2 cellular contexts compared by ENCODE assay signal in the genomic region with DNA sequence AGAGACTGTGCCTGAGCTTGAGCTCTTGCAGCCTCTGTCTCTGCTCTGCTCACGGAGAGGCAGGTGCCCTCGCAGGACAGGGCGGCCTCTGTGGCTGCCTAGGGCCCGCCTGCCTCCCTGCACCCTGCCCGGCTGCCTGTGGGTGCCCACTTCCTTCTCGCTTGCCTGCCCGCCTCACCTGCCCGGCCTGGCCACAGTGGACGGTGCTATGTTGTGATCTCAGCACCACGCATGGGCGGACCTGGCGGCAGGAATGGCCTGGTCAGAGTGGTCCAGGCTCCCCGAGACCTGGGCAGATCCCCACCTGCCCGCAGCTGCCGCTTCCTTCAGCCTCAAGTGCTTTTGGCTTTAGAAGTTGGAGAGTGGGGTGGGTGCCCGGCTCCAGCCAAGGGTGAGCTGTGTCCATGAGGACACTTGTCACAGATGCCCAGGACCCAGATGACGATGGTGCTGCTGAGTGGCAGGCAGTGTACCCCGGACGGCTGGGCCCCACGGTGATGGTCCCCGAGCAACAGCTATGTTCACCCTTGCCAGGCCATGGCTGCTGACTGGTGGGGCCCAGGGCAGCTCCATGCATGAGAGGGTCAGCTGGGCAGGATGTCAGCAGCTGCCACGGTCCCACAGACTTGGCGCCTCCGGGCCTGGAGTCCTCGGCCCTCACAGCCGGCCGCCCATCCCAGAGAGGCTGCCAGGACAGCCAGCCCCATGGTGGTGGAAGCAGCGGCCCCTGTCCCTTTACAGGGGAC.
TF ChIP-seq lines count a peak whose summit lies in the region.

No MANE protein-coding gene starts in this region.

TF ChIP-seq in SK-N-SH treated with all-trans-retinoic acid at 6 μM for 48 hours, 23 proteins besides CTCF, POLR2A, EP300 and RAD21 (continued from another document):
- TF ChIP-seq, protein P1, sequence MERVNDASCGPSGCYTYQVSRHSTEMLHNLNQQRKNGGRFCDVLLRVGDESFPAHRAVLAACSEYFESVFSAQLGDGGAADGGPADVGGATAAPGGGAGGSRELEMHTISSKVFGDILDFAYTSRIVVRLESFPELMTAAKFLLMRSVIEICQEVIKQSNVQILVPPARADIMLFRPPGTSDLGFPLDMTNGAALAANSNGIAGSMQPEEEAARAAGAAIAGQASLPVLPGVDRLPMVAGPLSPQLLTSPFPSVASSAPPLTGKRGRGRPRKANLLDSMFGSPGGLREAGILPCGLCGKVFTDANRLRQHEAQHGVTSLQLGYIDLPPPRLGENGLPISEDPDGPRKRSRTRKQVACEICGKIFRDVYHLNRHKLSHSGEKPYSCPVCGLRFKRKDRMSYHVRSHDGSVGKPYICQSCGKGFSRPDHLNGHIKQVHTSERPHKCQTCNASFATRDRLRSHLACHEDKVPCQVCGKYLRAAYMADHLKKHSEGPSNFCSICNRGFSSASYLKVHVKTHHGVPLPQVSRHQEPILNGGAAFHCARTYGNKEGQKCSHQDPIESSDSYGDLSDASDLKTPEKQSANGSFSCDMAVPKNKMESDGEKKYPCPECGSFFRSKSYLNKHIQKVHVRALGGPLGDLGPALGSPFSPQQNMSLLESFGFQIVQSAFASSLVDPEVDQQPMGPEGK (CRISPR knock-in tag; IDR thresholded peaks at IDR 0.05; ENCODE audit: borderline replicate concordance), result no peak
- no peak for TF ChIP-seq ZNF70 (CRISPR knock-in tag; IDR thresholded peaks at IDR 0.05)
- TF ChIP-seq ARNTL (CRISPR knock-in tag; IDR thresholded peaks at IDR 0.05; ENCODE audit: borderline replicate concordance, low read depth), result no peak
- no peak for TF ChIP-seq OSR1 (CRISPR knock-in tag; IDR thresholded peaks at IDR 0.05)
- no peak for TF ChIP-seq ZNF8 (CRISPR knock-in tag; IDR thresholded peaks at IDR 0.05)
- no peak for TF ChIP-seq ISL1 (CRISPR knock-in tag; IDR thresholded peaks at IDR 0.05)
- TF ChIP-seq ZFP3 (CRISPR knock-in tag; IDR thresholded peaks at IDR 0.05), result no peak
- TF ChIP-seq, protein P2, sequence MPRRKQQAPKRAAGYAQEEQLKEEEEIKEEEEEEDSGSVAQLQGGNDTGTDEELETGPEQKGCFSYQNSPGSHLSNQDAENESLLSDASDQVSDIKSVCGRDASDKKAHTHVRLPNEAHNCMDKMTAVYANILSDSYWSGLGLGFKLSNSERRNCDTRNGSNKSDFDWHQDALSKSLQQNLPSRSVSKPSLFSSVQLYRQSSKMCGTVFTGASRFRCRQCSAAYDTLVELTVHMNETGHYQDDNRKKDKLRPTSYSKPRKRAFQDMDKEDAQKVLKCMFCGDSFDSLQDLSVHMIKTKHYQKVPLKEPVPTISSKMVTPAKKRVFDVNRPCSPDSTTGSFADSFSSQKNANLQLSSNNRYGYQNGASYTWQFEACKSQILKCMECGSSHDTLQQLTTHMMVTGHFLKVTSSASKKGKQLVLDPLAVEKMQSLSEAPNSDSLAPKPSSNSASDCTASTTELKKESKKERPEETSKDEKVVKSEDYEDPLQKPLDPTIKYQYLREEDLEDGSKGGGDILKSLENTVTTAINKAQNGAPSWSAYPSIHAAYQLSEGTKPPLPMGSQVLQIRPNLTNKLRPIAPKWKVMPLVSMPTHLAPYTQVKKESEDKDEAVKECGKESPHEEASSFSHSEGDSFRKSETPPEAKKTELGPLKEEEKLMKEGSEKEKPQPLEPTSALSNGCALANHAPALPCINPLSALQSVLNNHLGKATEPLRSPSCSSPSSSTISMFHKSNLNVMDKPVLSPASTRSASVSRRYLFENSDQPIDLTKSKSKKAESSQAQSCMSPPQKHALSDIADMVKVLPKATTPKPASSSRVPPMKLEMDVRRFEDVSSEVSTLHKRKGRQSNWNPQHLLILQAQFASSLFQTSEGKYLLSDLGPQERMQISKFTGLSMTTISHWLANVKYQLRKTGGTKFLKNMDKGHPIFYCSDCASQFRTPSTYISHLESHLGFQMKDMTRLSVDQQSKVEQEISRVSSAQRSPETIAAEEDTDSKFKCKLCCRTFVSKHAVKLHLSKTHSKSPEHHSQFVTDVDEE (CRISPR knock-in tag; IDR thresholded peaks at IDR 0.05), result no peak
- TF ChIP-seq CREB5 (CRISPR knock-in tag; IDR thresholded peaks at IDR 0.05; ENCODE audit: low read depth), result no peak

TF ChIP-seq in SK-N-SH, 30 proteins besides CTCF, POLR2A, EP300 and RAD21 (continued from another document):
- TF ChIP-seq PBX3 (IDR thresholded peaks at IDR 0.05) (no peak), NFIC (IDR thresholded peaks at IDR 0.05; ENCODE audit: borderline replicate concordance) (no peak), SIN3A (IDR thresholded peaks at IDR 0.05; ENCODE audit: borderline replicate concordance, low read depth, low read length) (no peak), RCOR1 (IDR thresholded peaks at IDR 0.05; ENCODE audit: low read length) (no peak)
TF ChIP-seq in SK-N-SH: peak in this region for 0.
